In the genomic region with DNA sequence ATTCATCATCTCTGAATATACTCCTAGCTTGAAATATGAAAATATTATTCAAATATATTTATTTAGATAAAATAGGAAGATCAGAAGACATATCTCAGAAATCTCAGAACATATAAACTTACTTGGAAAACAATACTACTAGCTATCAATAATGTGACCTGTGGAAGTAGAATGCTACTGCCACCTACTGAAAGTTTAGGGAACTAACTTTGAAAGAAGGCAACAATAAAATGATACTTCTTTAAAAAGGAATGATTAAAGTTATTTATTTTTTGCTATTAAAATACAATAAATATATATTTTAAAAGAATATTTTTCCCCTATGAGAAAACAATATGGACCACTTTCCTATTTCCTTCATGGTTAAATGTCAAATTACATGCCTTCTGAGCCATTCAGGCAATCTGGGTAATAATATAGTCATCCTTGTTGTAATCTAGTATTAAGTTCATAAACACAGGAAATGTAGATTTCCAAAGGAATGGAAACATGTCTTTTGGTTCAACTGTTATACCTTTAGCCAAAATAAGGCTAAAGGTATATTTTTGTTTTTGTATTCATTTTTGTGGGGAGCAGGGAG, we compare ENCODE assay signal across 8 cellular contexts. TPM values are rescaled to one million over a fixed set of nuclear protein-coding genes. Genes with fewer than 3 reads are reported as not detected.
DNase-seq lines count a peak whose midpoint lies in the region; ATAC-seq and TF ChIP-seq lines count a peak whose summit lies in the region.

No MANE protein-coding gene starts in this region.

- H3K4me3 Mint-ChIP-seq in osteocyte (ENCODE audit: unreplicated experiment) = no peak overlapping the region

- no peak overlapping the region for H3K4me3 ChIP-seq in dorsolateral prefrontal cortex

- H3K27ac Mint-ChIP-seq in osteocyte (ENCODE audit: unreplicated experiment) = no peak overlapping the region

- TF ChIP-seq CTCF in dorsolateral prefrontal cortex (IDR thresholded peaks at IDR 0.05 in 54 of 56, conservative IDR thresholded peaks at IDR 0.05 in 2 of 56; ENCODE audit: low read depth in 1 of 56, partially characterized antibody in 56 of 56) (peak; percentile 63 to 90 (median 79)), osteocyte (IDR thresholded peaks at IDR 0.05) (peak; percentile 74)

- ATAC-seq in HG03521 (IDR thresholded peaks at IDR 0.05; ENCODE audit: unreplicated experiment) = no peak

- intact Hi-C loops in dorsolateral prefrontal cortex (cut with DNase I) = loop anchor here (2.0 to 10.0 kb wide), 4 partner anchors 134 to 864 kb away; no protein-coding TSS in a partner anchor

- H3K9me3 Mint-ChIP-seq in osteocyte (ENCODE audit: unreplicated experiment) = no peaks in the 10 kb centered on the region

- DNase-seq in DMS 273 (lab: John Stamatoyannopoulos, UW; ENCODE audit: unreplicated experiment) (peak; percentile 59), DMS 273 treated with DMSO at 0.1 percent for 48 hours (lab: John Stamatoyannopoulos, UW) (no peak), H4 (ENCODE audit: low spot score) (peak; percentile 9), NCI-H748 treated with DMSO at 0.1 percent for 48 hours (lab: John Stamatoyannopoulos, UW) (peak; percentile 61), dorsolateral prefrontal cortex (no peak), osteocyte (ENCODE audit: extremely low spot score, unreplicated experiment) (no peak)
- no peak for DNase-seq in NK-92 treated with Interleukin-12 subunit alpha and Interleukin-12 subunit beta, amount 100 ng/mL, for 24 hours (lab: John Stamatoyannopoulos, UW)

- H3K4me1 Mint-ChIP-seq in osteocyte (ENCODE audit: unreplicated experiment) = peaks cover 9% of the 10 kb centered on the region

- H3K36me3 Mint-ChIP-seq in osteocyte (ENCODE audit: unreplicated experiment) = no peaks in the 10 kb centered on the region

- H3K27me3 Mint-ChIP-seq in osteocyte (ENCODE audit: unreplicated experiment) = peaks cover 56% of the 10 kb centered on the region

- peaks cover 0 to 6% (median 0%) of the 10 kb centered on the region in 45 donors for H3K27me3 ChIP-seq in dorsolateral prefrontal cortex

- H3K27ac ChIP-seq in dorsolateral prefrontal cortex = no peak overlapping the region

RNA-seq across cellular contexts. Expression of a gene that starts 26.0 kb away (rescaled TPM):
- 0.48 TPM in 1 of 2 replicates, not detected in the other for total RNA-seq in H4 (2014; rRNA removed; shearing (Covaris generic))
- total RNA-seq in dorsolateral prefrontal cortex (10 to 100 TPM in 2 of 120 experiments, 1 to 10 TPM in 118; 1.5 to 17.3 (median 4.4) TPM), osteocyte (not detected in 2 replicates)

RNA-seq across cellular contexts. Expression of a gene that starts 28.1 kb away (rescaled TPM):
- 2.3 and 5.4 TPM in 2 replicates for total RNA-seq in H4 (2014; rRNA removed; shearing (Covaris generic))
- total RNA-seq in dorsolateral prefrontal cortex (10 to 100 TPM; 23.3 to 64.1 (median 36.9) TPM), osteocyte (21.0 and 23.0 TPM in 2 replicates)

Comparison
In these comparisons a context has a peak if more than half of its experiments do, and no peak if none do; other contexts are left out.
1. DNase-seq: peak in DMS 273 (single experiment), H4 (single experiment) and NCI-H748 treated with DMSO at 0.1 percent for 48 hours (single experiment); none in DMS 273 treated with DMSO at 0.1 percent for 48 hours (single experiment), dorsolateral prefrontal cortex (0 of 10), osteocyte (single experiment) and NK-92 treated with Interleukin-12 subunit alpha and Interleukin-12 subunit beta, amount 100 ng/mL, for 24 hours (single experiment).